Comparison of ENCODE assay signal across 11 cellular contexts in genomic region chr11:117058761-117059233, GRCh38. TPM values are rescaled to one million over a fixed set of nuclear protein-coding genes. Genes with fewer than 3 reads are reported as not detected.
DNase-seq lines count a peak whose midpoint lies in the region; ATAC-seq and TF ChIP-seq lines count a peak whose summit lies in the region.
"Had no signal": no experiment of that assay in that cellular context is flagged by ENCODE, and none has a peak within 500 bp of the region (broad histone marks: within the 10 kb centered on the region; RNA-seq: fewer than 3 reads in every experiment).

No MANE protein-coding gene starts in this region.

- TF ChIP-seq POLR2A in body of pancreas (IDR thresholded peaks at IDR 0.05) (no peak), suprapubic skin (IDR thresholded peaks at IDR 0.05) (no peak)

- no peaks in the 10 kb centered on the region for H3K9me3 Mint-ChIP-seq in memory B cell
- no peaks in the 10 kb centered on the region for H3K9me3 Mint-ChIP-seq in Caco-2 (ENCODE audit: unreplicated experiment)
- H3K9me3 Mint-ChIP-seq: CD8-positive, alpha-beta T cell had no signal

- intact Hi-C loops in body of pancreas (cut with DNase I) (no loop called here), Caco-2 (cut with micrococcal nuclease; ENCODE audit: unreplicated experiment) (no loop called here), mucosa of descending colon (cut with DNase I, micrococcal nuclease) (no loop called here)

- POLR2A ChIA-PET in Caco-2 (lab: Charles Lee), result no interaction called here

- DNase-seq in Ammon's horn (ENCODE audit: low spot score) (peak; percentile 71), cardiac fibroblast (ENCODE audit: low read depth in 2 of 2) (peak; percentile 66 to 74), memory B cell (ENCODE audit: low spot score in 2 of 2) (no peak), body of pancreas (no peak), Caco-2 (no peak), suprapubic skin (ENCODE audit: low spot score in 2 of 2) (no peak), mucosa of descending colon (no peak)
- DNase-seq: CD8-positive, alpha-beta T cell; MG63 had no signal

- peak overlapping the region; percentile 20; the same call in 1 of the 2 replicates for H3K27ac ChIP-seq in HUES64 (ENCODE audit: low read depth, low read length)
- H3K27ac ChIP-seq in body of pancreas, result no peak overlapping the region
- H3K27ac ChIP-seq in suprapubic skin, result no peak overlapping the region
- H3K27ac ChIP-seq: parathyroid adenoma had no signal

- H3K4me1 ChIP-seq in HUES64 (ENCODE audit: insufficient read depth, low read length) (peaks cover 15% of the 10 kb centered on the region; the same call in 1 of the 2 replicates), body of pancreas (peaks cover 21% of the 10 kb centered on the region), Caco-2 (peaks cover 21% of the 10 kb centered on the region), suprapubic skin (peaks cover 8% of the 10 kb centered on the region), mucosa of descending colon (ENCODE audit: low read depth) (peaks cover 11% of the 10 kb centered on the region)
- H3K4me1 ChIP-seq: parathyroid adenoma had no signal

- no peaks in the 10 kb centered on the region for H3K9me3 ChIP-seq in HUES64 (ENCODE audit: insufficient read depth, low read depth, low read length)
- H3K9me3 ChIP-seq in body of pancreas, result no peaks in the 10 kb centered on the region
- no peaks in the 10 kb centered on the region for H3K9me3 ChIP-seq in Caco-2
- H3K9me3 ChIP-seq in suprapubic skin, result no peaks in the 10 kb centered on the region
- no peaks in the 10 kb centered on the region for H3K9me3 ChIP-seq in mucosa of descending colon
- H3K9me3 ChIP-seq: MG63 had no signal

- H3K27ac Mint-ChIP-seq in memory B cell (peak overlapping the region; percentile 3), Caco-2 (ENCODE audit: unreplicated experiment) (no peak overlapping the region)
- H3K27ac Mint-ChIP-seq: CD8-positive, alpha-beta T cell had no signal

- H3K27me3 ChIP-seq in HUES64 (ENCODE audit: insufficient read depth, low read length), result no peaks in the 10 kb centered on the region
- H3K27me3 ChIP-seq in body of pancreas, result no peaks in the 10 kb centered on the region
- no peaks in the 10 kb centered on the region for H3K27me3 ChIP-seq in Caco-2 (replicated peaks; ENCODE audit: control insufficient read depth, insufficient read depth, low read length)
- no peaks in the 10 kb centered on the region for H3K27me3 ChIP-seq in suprapubic skin
- H3K27me3 ChIP-seq: MG63 had no signal

- H3K4me3 ChIP-seq in HUES64 (ENCODE audit: low read length), result no peak overlapping the region
- no peak overlapping the region for H3K4me3 ChIP-seq in cardiac fibroblast (replicated peaks in 1 of 2; ENCODE audit: low read depth in 2 of 2, low read length in 2 of 2)
- no peak overlapping the region for H3K4me3 ChIP-seq in body of pancreas
- no peak overlapping the region for H3K4me3 ChIP-seq in Caco-2 (ENCODE audit: low read depth, low read length)
- H3K4me3 ChIP-seq in suprapubic skin, result no peak overlapping the region
- no peak overlapping the region for H3K4me3 ChIP-seq in mucosa of descending colon
- H3K4me3 ChIP-seq: MG63 had no signal

- H3K36me3 ChIP-seq in HUES64 (ENCODE audit: insufficient read depth, low read length) (no peaks in the 10 kb centered on the region), body of pancreas (replicated peaks in 1 of 2; ENCODE audit: insufficient read depth in 1 of 2, low read depth in 2 of 2) (no peaks in the 10 kb centered on the region), Caco-2 (ENCODE audit: control insufficient read depth, insufficient read depth, low read length) (no peaks in the 10 kb centered on the region), suprapubic skin (no peaks in the 10 kb centered on the region), mucosa of descending colon (ENCODE audit: low read depth) (no peaks in the 10 kb centered on the region)
- H3K36me3 ChIP-seq: MG63 had no signal

- no TSS peak for BruUV-seq in Caco-2 (replicated peaks; lab: Mats Ljungman, UMichigan)

- no peak overlapping the region for H3K4me3 Mint-ChIP-seq in memory B cell
- no peak overlapping the region for H3K4me3 Mint-ChIP-seq in Caco-2 (ENCODE audit: unreplicated experiment)
- H3K4me3 Mint-ChIP-seq: CD8-positive, alpha-beta T cell had no signal

- H3K9ac ChIP-seq in HUES64 (ENCODE audit: low read depth, low read length), result no peak overlapping the region
- H3K9ac ChIP-seq: parathyroid adenoma had no signal

- CTCF ChIA-PET in Caco-2 (lab: Charles Lee), result interaction anchor here (1.3 kb wide), 1 partner anchor 19 kb away, joined by 3 read pairs; no protein-coding TSS in a partner anchor

- ATAC-seq in memory B cell (ENCODE audit: low read depth) (no peak), body of pancreas (no peak), mucosa of descending colon (no peak)
- ATAC-seq: CD8-positive, alpha-beta T cell had no signal

- 64% methylated on average over 4 of the region's 4 CpGs for WGBS in HUES64
- 72 to 75% methylated on average over 4 of the region's 4 CpGs for WGBS in body of pancreas, 2 donors
- WGBS in suprapubic skin, result 49% methylated on average over 4 of the region's 4 CpGs

- H3K36me3 Mint-ChIP-seq in memory B cell (peaks cover 21% of the 10 kb centered on the region), Caco-2 (ENCODE audit: insufficient read depth, unreplicated experiment) (no peaks in the 10 kb centered on the region)

- H3K4me1 Mint-ChIP-seq in memory B cell (peaks cover 55% of the 10 kb centered on the region), Caco-2 (ENCODE audit: low read depth, unreplicated experiment) (peaks cover 20% of the 10 kb centered on the region)

- no peak for TF ChIP-seq EP300 in suprapubic skin (IDR thresholded peaks at IDR 0.05)

- H3K27me3 Mint-ChIP-seq in memory B cell (no peaks in the 10 kb centered on the region), Caco-2 (ENCODE audit: insufficient read depth, unreplicated experiment) (no peaks in the 10 kb centered on the region)

- TF ChIP-seq CTCF in cardiac fibroblast (IDR thresholded peaks at IDR 0.05; ENCODE audit: low read depth, low read length) (no peak), body of pancreas (IDR thresholded peaks at IDR 0.05) (no peak), Caco-2 (IDR thresholded peaks at IDR 0.05; ENCODE audit: insufficient read depth in 1 of 2, low read depth in 1 of 2, low read length in 1 of 2, severe bottlenecking in 1 of 2, unreplicated experiment in 1 of 2) (no peak), suprapubic skin (IDR thresholded peaks at IDR 0.05) (no peak), mucosa of descending colon (IDR thresholded peaks at IDR 0.05) (no peak)

RNA-seq across cellular contexts. Expression of gene SIK3, which starts 39.4 kb away (rescaled TPM):
- 15.5 TPM for polyA plus RNA-seq in HUES64 (2013, experiment 1 of 2)
- 15.5 TPM for polyA plus RNA-seq in HUES64 (2013, experiment 2 of 2)
- total RNA-seq in body of pancreas (10 to 100 TPM; 24.1 to 46.1 TPM), Caco-2 (2022) (65.7 and 69.4 TPM in 2 replicates), suprapubic skin (10 to 100 TPM; 31.6 to 60.8 (median 37.5) TPM), mucosa of descending colon (10 to 100 TPM; 28.1 to 55.6 (median 41.8) TPM)

Comparison
In these comparisons a context has a peak if more than half of its experiments do, and no peak if none do; other contexts are left out.
1. DNase-seq: peak in Ammon's horn (single experiment) and cardiac fibroblast (2 of 2); none in memory B cell (0 of 2), body of pancreas (0 of 4), Caco-2 (0 of 2), suprapubic skin (0 of 2) and mucosa of descending colon (0 of 3).